15 cellular contexts compared by ENCODE assay signal in genomic region chr1:89503690-89504089, GRCh38. TPM values are rescaled to one million over a fixed set of nuclear protein-coding genes. Genes with fewer than 3 reads are reported as not detected.
DNase-seq lines count a peak whose midpoint lies in the region; ATAC-seq and TF ChIP-seq lines count a peak whose summit lies in the region.
"Had no signal": no experiment of that assay in that cellular context is flagged by ENCODE, and none has a peak within 500 bp of the region (broad histone marks: within the 10 kb centered on the region; RNA-seq: fewer than 3 reads in every experiment).

No MANE protein-coding gene starts in this region.

- H3K4me1 ChIP-seq in right atrium auricular region, result no peaks in the 10 kb centered on the region
- H3K4me1 ChIP-seq: A549, Caco-2 had no signal

- TF ChIP-seq CTCF in right atrium auricular region (IDR thresholded peaks at IDR 0.05), result no peak

- H3K4me3 ChIP-seq in right atrium auricular region, result no peak overlapping the region
- H3K4me3 ChIP-seq: A549 had no signal

- no peaks in the 10 kb centered on the region for H3K36me3 ChIP-seq in right atrium auricular region

- H3K27ac ChIP-seq in right atrium auricular region, result no peak overlapping the region
- H3K27ac ChIP-seq: 22Rv1, A549, C4-2B had no signal

- no peak for ATAC-seq in HG03439 (IDR thresholded peaks at IDR 0.05; ENCODE audit: unreplicated experiment)
- ATAC-seq: A549 had no signal

- DNase-seq in NCI-H1417 (lab: John Stamatoyannopoulos, UW) (peak in 2 of 3 experiments; percentile 34 to 77), NCI-H1417 treated with DMSO at 0.1 percent for 48 hours (lab: John Stamatoyannopoulos, UW) (no peak), NCI-H187 (lab: John Stamatoyannopoulos, UW) (peak; percentile 13 to 25), NCI-H2227 (lab: John Stamatoyannopoulos, UW; ENCODE audit: unreplicated experiment) (peak; percentile 44), right atrium auricular region (ENCODE audit: low spot score) (no peak)
- DNase-seq in activated CD8-positive, alpha-beta memory T cell treated with anti-CD3 and anti-CD28 coated beads, Interleukin-2, amount 50 U/mL, for 48 hours, result no peak
- DNase-seq: AML-193; Caco-2; CD4-positive, alpha-beta T cell; GF-D8; H9 had no signal

- H3K9me3 ChIP-seq in right atrium auricular region, result no peaks in the 10 kb centered on the region
- H3K9me3 ChIP-seq: A549, Caco-2 had no signal

- H3K27me3 ChIP-seq in right atrium auricular region, result no peaks in the 10 kb centered on the region

RNA-seq across cellular contexts. Expression of gene LRRC8B, which starts 20.9 kb away (rescaled TPM):
- total RNA-seq in right atrium auricular region, result 1 to 10 TPM; 5.5 to 8.2 TPM

Comparison
In these comparisons a context has a peak if more than half of its experiments do, and no peak if none do; other contexts are left out.
1. DNase-seq: peak in NCI-H1417 (2 of 3), NCI-H187 (2 of 2) and NCI-H2227 (single experiment); none in NCI-H1417 treated with DMSO at 0.1 percent for 48 hours (single experiment), activated CD8-positive, alpha-beta memory T cell treated with anti-CD3 and anti-CD28 coated beads, Interleukin-2, amount 50 U/mL, for 48 hours (single experiment) and right atrium auricular region (single experiment).